25 cellular contexts compared by ENCODE assay signal in genomic region chr1:90143522-90144050, GRCh38.
"Had no signal": no experiment of that assay in that cellular context is flagged by ENCODE, and none has a peak within 500 bp of the region (broad histone marks: within the 10 kb centered on the region; RNA-seq: fewer than 3 reads in every experiment).

No MANE protein-coding gene starts in this region.

- H3K9ac ChIP-seq: neural progenitor cell, parathyroid adenoma had no signal

- H3K4me3 ChIP-seq: esophagus squamous epithelium, heart right ventricle, left lung, neural progenitor cell, right lobe of liver, suprapubic skin, transverse colon, upper lobe of right lung, uterus had no signal

- DNase-seq: effector memory CD8-positive, alpha-beta T cell; erythroblast; esophagus squamous epithelium; foreskin melanocyte; glutamatergic neuron; heart right ventricle; hippocampal formation; left cardiac atrium; left lung; mammary epithelial cell; mesendoderm; midbrain; naive thymus-derived CD4-positive, alpha-beta T cell; right lobe of liver; small intestine; stimulated activated CD4-positive, alpha-beta T cell treated with anti-CD3 and anti-CD28 coated beads, Interleukin-15, amount 100 ng/mL, for 24 hours; stimulated activated CD4-positive, alpha-beta T cell treated with anti-CD3 and anti-CD28 coated beads, Interleukin-2, amount 100 ng/mL, for 48 hours; stimulated activated naive B cell treated with anti-CD40 and anti-IgM and Interleukin-4, amounts not matched to agents 10 μg/mL and 1 μg/mL and 100 μg/mL, for 72 hours; stimulated activated naive CD8-positive, alpha-beta T cell treated with anti-CD3 and anti-CD28 coated beads, Interleukin-15, amount 100 ng/mL, for 72 hours; transverse colon; upper lobe of right lung; uterus had no signal

- H3K27me3 ChIP-seq: esophagus squamous epithelium, heart right ventricle, left lung, neural progenitor cell, right lobe of liver, suprapubic skin, transverse colon, upper lobe of right lung, uterus had no signal

- H3K4me1 ChIP-seq: esophagus squamous epithelium, heart right ventricle, left lung, neural progenitor cell, parathyroid adenoma, right lobe of liver, suprapubic skin, transverse colon, upper lobe of right lung, uterus had no signal

- H3K36me3 ChIP-seq: esophagus squamous epithelium, heart right ventricle, left lung, neural progenitor cell, right lobe of liver, suprapubic skin, transverse colon, upper lobe of right lung, uterus had no signal

- H3K27ac ChIP-seq: esophagus squamous epithelium, heart right ventricle, left lung, neural progenitor cell, parathyroid adenoma, right lobe of liver, suprapubic skin, transverse colon, upper lobe of right lung, uterus had no signal

- H3K79me2 ChIP-seq: parathyroid adenoma had no signal

- H2AFZ ChIP-seq: neural progenitor cell, parathyroid adenoma had no signal

- H3K9me3 ChIP-seq: right lobe of liver, suprapubic skin, upper lobe of right lung, uterus had no signal

- ATAC-seq: effector memory CD8-positive, alpha-beta T cell; heart right ventricle; left cardiac atrium; left lung; naive thymus-derived CD4-positive, alpha-beta T cell; right lobe of liver; stimulated activated naive B cell treated with anti-CD40 and anti-IgM and Interleukin-4, amounts not matched to agents 10 μg/mL and 1 μg/mL and 100 μg/mL, for 72 hours; stimulated activated naive CD8-positive, alpha-beta T cell treated with anti-CD3 and anti-CD28 coated beads, Interleukin-15, amount 100 ng/mL, for 72 hours; upper lobe of right lung had no signal

- H3K4me2 ChIP-seq: neural progenitor cell had no signal
